13 cellular contexts compared by ENCODE assay signal in the genomic region with DNA sequence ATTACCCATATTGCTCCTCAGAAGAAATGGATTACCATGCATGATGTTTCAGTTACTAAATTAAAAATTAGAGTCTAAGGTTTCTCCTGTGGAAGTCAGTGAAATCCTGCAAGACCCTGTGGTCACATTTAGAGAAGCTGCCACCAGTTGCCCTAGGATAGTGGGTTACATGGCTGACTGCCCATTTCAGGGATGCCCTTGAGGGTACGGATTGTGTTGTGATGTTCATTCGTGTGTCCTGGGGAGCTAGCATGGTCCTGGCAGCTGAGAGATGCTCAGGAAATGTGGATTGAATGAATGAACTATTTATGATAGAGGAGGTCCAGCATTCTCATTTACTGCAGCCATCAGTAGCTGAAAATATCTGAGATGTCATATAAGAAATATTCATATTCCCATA. TPM values are rescaled to one million over a fixed set of nuclear protein-coding genes. Genes with fewer than 3 reads are reported as not detected.
DNase-seq lines count a peak whose midpoint lies in the region; ATAC-seq and TF ChIP-seq lines count a peak whose summit lies in the region.
"Had no signal": no experiment of that assay in that cellular context is flagged by ENCODE, and none has a peak within 500 bp of the region (broad histone marks: within the 10 kb centered on the region; RNA-seq: fewer than 3 reads in every experiment).

No MANE protein-coding gene starts in this region.

- no peaks in the 10 kb centered on the region for H3K9me3 ChIP-seq in mesodermal cell (ENCODE audit: control insufficient read depth, low read length)
- H3K9me3 ChIP-seq: Caco-2 had no signal

- POLR2A ChIA-PET in RWPE1 (lab: Yijun Ruan, JAX; ENCODE audit: low non-redundant PET): no interaction called here

- no peak overlapping the region for H3K4me3 ChIP-seq in mesodermal cell (ENCODE audit: extremely low read depth, insufficient read depth, low read length, poor library complexity, severe bottlenecking)
- H3K4me3 ChIP-seq: GM23338 had no signal

- 92% methylated on average over 2 of the region's 2 CpGs; no CpG with 5 or more reads in 1 of the 2 experiments for WGBS in mesodermal cell (ENCODE audit: insufficient coverage in 2 of 2), 2 experiments

- TF ChIP-seq CTCF in neural crest cell (conservative IDR thresholded peaks at IDR 0.05) (no peak), RWPE1 (conservative IDR thresholded peaks at IDR 0.05; ENCODE audit: low read depth) (no peak)

- CTCF ChIA-PET in RWPE1 (lab: Yijun Ruan, JAX): no interaction called here

- peaks cover 12% of the 10 kb centered on the region for H3K36me3 Mint-ChIP-seq in neural crest cell (ENCODE audit: low read depth)
- H3K36me3 Mint-ChIP-seq: CD4-positive, alpha-beta memory T cell had no signal

- H3K4me1 ChIP-seq in mesodermal cell (ENCODE audit: control insufficient read depth, insufficient read depth, low read length, poor library complexity, severe bottlenecking): peaks cover 15% of the 10 kb centered on the region
- H3K4me1 ChIP-seq: Caco-2 had no signal

- no peak for ATAC-seq in GM19351 (IDR thresholded peaks at IDR 0.05; ENCODE audit: unreplicated experiment)
- ATAC-seq: GM23338, HCT116 had no signal

- in situ Hi-C loops in SK-MEL-5 (cut with HindIII; ENCODE audit: low pct_unique_long_range_greater_than_20kb, low sequenced_read_pairs): no loop called here

- no peaks in the 10 kb centered on the region for H3K27me3 Mint-ChIP-seq in neural crest cell (ENCODE audit: low read depth)

- H3K9me3 Mint-ChIP-seq in neural crest cell: peaks cover 11% of the 10 kb centered on the region
- H3K9me3 Mint-ChIP-seq: GM23338, H9 had no signal

- no peaks in the 10 kb centered on the region for H3K36me3 ChIP-seq in mesodermal cell (ENCODE audit: control insufficient read depth, insufficient read depth, low read length)

- peaks cover 70% of the 10 kb centered on the region for H3K4me1 Mint-ChIP-seq in neural crest cell
- H3K4me1 Mint-ChIP-seq: CD4-positive, alpha-beta memory T cell had no signal

- DNase-seq in SK-MEL-5 (ENCODE audit: low read depth, low spot score) (peak; percentile 87), neural crest cell (ENCODE audit: low read depth, low spot score) (no peak), T-helper 9 cell (no peak), RWPE1 (ENCODE audit: low spot score) (no peak)
- DNase-seq: Caco-2; CD4-positive, alpha-beta memory T cell; DMS153; DND-41; H9 had no signal

- H3K4me3 Mint-ChIP-seq in neural crest cell: peak overlapping the region; percentile 71
- H3K4me3 Mint-ChIP-seq: CD4-positive, alpha-beta memory T cell; GM23338; H9 had no signal

- peak overlapping the region; percentile 96 for H3K27ac Mint-ChIP-seq in neural crest cell (ENCODE audit: unreplicated experiment)
- H3K27ac Mint-ChIP-seq: CD4-positive, alpha-beta memory T cell had no signal

- H3K27ac ChIP-seq in mesodermal cell (ENCODE audit: low read depth, low read length, severe bottlenecking): peak overlapping the region; percentile 81
- no peak overlapping the region for H3K27ac ChIP-seq in RWPE1

RNA-seq across cellular contexts. Expression of gene TMEM178B, which starts 55.1 kb away (rescaled TPM):
- 0.21 and 0.48 TPM in 2 replicates for total RNA-seq in SK-MEL-5 (2014; rRNA removed; shearing (Covaris generic))
- polyA plus RNA-seq in SK-MEL-5 (2015; cell fraction: cytosol; rRNA removed): 0.42 and 0.68 TPM in 2 replicates
- 0.19 and 0.84 TPM in 2 replicates for polyA plus RNA-seq in SK-MEL-5 (2015; cell fraction: nucleus; rRNA removed)
- 0.81 TPM for polyA plus RNA-seq in mesodermal cell (2013, experiment 1 of 2)
- 0.86 TPM for polyA plus RNA-seq in mesodermal cell (2013, experiment 2 of 2)
- total RNA-seq in neural crest cell: 19.7 and 22.1 TPM in 2 replicates

Comparison
In these comparisons a context has a peak if more than half of its experiments do, and no peak if none do; other contexts are left out.
1. RNA of gene TMEM178B, which starts 55.1 kb away (total RNA-seq): 19.7 to 22.1 TPM in neural crest cell; 0.21 to 0.48 TPM in SK-MEL-5; every median in the first group is over 10 times any median in the second.